15 cellular contexts compared by ENCODE assay signal in genomic region chr2:43831438-43832294, GRCh38. TPM values are rescaled to one million over a fixed set of nuclear protein-coding genes. Genes with fewer than 3 reads are reported as not detected.
A peak's percentile ranks its signal among the peaks of the same experiment; 100 is the strongest.
DNase-seq lines count a peak whose midpoint lies in the region; ATAC-seq and TF ChIP-seq lines count a peak whose summit lies in the region.
"Had no signal": no experiment of that assay in that cellular context is flagged by ENCODE, and none has a peak within 500 bp of the region (broad histone marks: within the 10 kb centered on the region; RNA-seq: fewer than 3 reads in every experiment).

No MANE protein-coding gene starts in this region.

- 34% methylated on average over 38 of the region's 56 CpGs for WGBS in SK-N-SH (ENCODE audit: low lambda C conversion rate)
- whole genome bisulfite sequencing in iPS DF 6.9 (ENCODE audit: insufficient coverage, insufficient read length), result no CpG with 5 or more reads among the region's 56 CpGs

- H3K9me3 ChIP-seq in SK-N-SH (no peaks in the 10 kb centered on the region), iPS DF 6.9 (ENCODE audit: control insufficient read depth, insufficient read depth, low read length) (no peaks in the 10 kb centered on the region)
- H3K9me3 ChIP-seq: adrenal gland, gastroesophageal sphincter had no signal

- H3K9me2 ChIP-seq in SK-N-SH, result no peaks in the 10 kb centered on the region

- no peaks in the 10 kb centered on the region for H3K4me1 Mint-ChIP-seq in progenitor cell of endocrine pancreas (ENCODE audit: low read depth)

- H3K4me3 ChIP-seq in SK-N-SH (ENCODE audit: low read depth in 2 of 2, low read length in 1 of 2), result peak overlapping the region; percentile 33 to 35; a peak in 2 of 4 replicates
- peak overlapping the region; percentile 25; the same call in 1 of the 2 replicates for H3K4me3 ChIP-seq in iPS DF 6.9 (ENCODE audit: low read length)

- H3K4me1 ChIP-seq in SK-N-SH (ENCODE audit: control insufficient read depth in 1 of 2, insufficient read depth in 2 of 2, low read depth in 1 of 2, low read length in 1 of 2) (peaks cover 0 to 10% of the 10 kb centered on the region in 2 experiments; a peak in 1 of 4 replicates), iPS DF 6.9 (ENCODE audit: control insufficient read depth, insufficient read depth, low read length) (no peaks in the 10 kb centered on the region)

- no peak overlapping the region for H3K4me3 Mint-ChIP-seq in progenitor cell of endocrine pancreas (ENCODE audit: low read depth)

- no peaks in the 10 kb centered on the region for H4K20me1 ChIP-seq in SK-N-SH (ENCODE audit: insufficient read depth)

- TF ChIP-seq RAD21 in SK-N-SH (IDR thresholded peaks at IDR 0.05; ENCODE audit: low read length), result no peak

- no peak for TF ChIP-seq CTCF in SK-N-SH (IDR thresholded peaks at IDR 0.05)
- no peak for TF ChIP-seq CTCF in progenitor cell of endocrine pancreas (IDR thresholded peaks at IDR 0.05; ENCODE audit: unreplicated experiment)

- H3K27me3 Mint-ChIP-seq in progenitor cell of endocrine pancreas, result peaks cover 6% of the 10 kb centered on the region

- TF ChIP-seq EP300 in SK-N-SH (IDR thresholded peaks at IDR 0.05; ENCODE audit: borderline replicate concordance in 1 of 2, low read depth in 1 of 2, low read length in 1 of 2), result no peak

- intact Hi-C loops in sciatic nerve (cut with DNase I), result no loop called here

- H3K27me3 ChIP-seq in SK-N-SH (ENCODE audit: insufficient read depth), result peaks cover 10% of the 10 kb centered on the region; the same call in 1 of the 2 replicates
- H3K27me3 ChIP-seq in iPS DF 6.9 (ENCODE audit: control insufficient read depth, insufficient read depth, low read length), result no peaks in the 10 kb centered on the region; the same call in 1 of the 2 replicates

- POLR2A ChIA-PET in HEK293T (lab: Yijun Ruan, JAX), result no interaction called here
- POLR2A ChIA-PET in SK-N-SH (lab: Yijun Ruan, JAX), result no interaction called here

- no peak overlapping the region for H3K27ac ChIP-seq in SK-N-SH (ENCODE audit: low read depth in 2 of 2, low read length in 1 of 2)
- no peak overlapping the region for H3K27ac ChIP-seq in iPS DF 6.9 (ENCODE audit: low read length)
- H3K27ac ChIP-seq: adrenal gland, gastroesophageal sphincter, RWPE1 had no signal

- no peak overlapping the region for H3K9ac ChIP-seq in SK-N-SH

- H3K9me3 Mint-ChIP-seq in progenitor cell of endocrine pancreas (ENCODE audit: low read depth), result no peaks in the 10 kb centered on the region

- H3K4me2 ChIP-seq in SK-N-SH, result peak overlapping the region; percentile 59; the same call in 1 of the 2 replicates

- H2AFZ ChIP-seq in SK-N-SH (ENCODE audit: low read depth), result 0 out of 2 replicates have a peak overlapping the region, but pooled peaks have one; percentile 37

- no peak overlapping the region for H3K27ac Mint-ChIP-seq in progenitor cell of endocrine pancreas

- H3K36me3 ChIP-seq in SK-N-SH (replicated peaks in 1 of 2; ENCODE audit: control insufficient read depth in 1 of 2, insufficient read depth in 2 of 2, low read length in 1 of 2), result no peaks in the 10 kb centered on the region
- no peaks in the 10 kb centered on the region for H3K36me3 ChIP-seq in iPS DF 6.9 (ENCODE audit: control insufficient read depth, insufficient read depth, low read length)
- H3K36me3 ChIP-seq: adrenal gland, gastroesophageal sphincter had no signal

- ATAC-seq in sciatic nerve, result peak; percentile 30
- ATAC-seq in HG02759 (IDR thresholded peaks at IDR 0.05; ENCODE audit: unreplicated experiment), result no peak
- ATAC-seq: gastroesophageal sphincter had no signal

- no peaks in the 10 kb centered on the region for H3K36me3 Mint-ChIP-seq in progenitor cell of endocrine pancreas (ENCODE audit: insufficient read depth)

- CTCF ChIA-PET in HEK293T (lab: Yijun Ruan, JAX) (interaction anchor here (0.6 kb wide), 1 partner anchor 255 kb away, joined by 6 read pairs; no protein-coding TSS in a partner anchor), SK-N-SH (lab: Yijun Ruan, JAX) (interaction anchor here (0.7 kb wide), 1 partner anchor 199 kb away, joined by 3 read pairs; no protein-coding TSS in a partner anchor)

- no peaks in the 10 kb centered on the region for H3K79me2 ChIP-seq in SK-N-SH (ENCODE audit: insufficient read depth)

- DNase-seq in HEK293T (ENCODE audit: extremely low spot score), result peak; percentile 19
- DNase-seq in SK-N-SH, result peak; percentile 77
- DNase-seq in iPS DF 6.9 (ENCODE audit: low read depth, low spot score), result no peak
- no peak for DNase-seq in sciatic nerve (ENCODE audit: low spot score)
- DNase-seq in progenitor cell of endocrine pancreas (ENCODE audit: low spot score, unreplicated experiment), result no peak
- no peak for DNase-seq in 8988T
- no peak for DNase-seq in NCI-H2081 treated with DMSO at 0.1 percent for 48 hours (lab: John Stamatoyannopoulos, UW)
- DNase-seq: activated CD4-positive, alpha-beta T cell treated with anti-CD3 and anti-CD28 coated beads for 48 hours; stimulated activated CD8-positive, alpha-beta memory T cell treated with anti-CD3 and anti-CD28 coated beads, Interleukin-4, amount 100 ng/mL, for 48 hours had no signal

- no peaks in the 10 kb centered on the region for H3F3A ChIP-seq in SK-N-SH (replicated peaks; ENCODE audit: insufficient read depth)

TF ChIP-seq in HEK293T, 16 proteins besides CTCF, POLR2A, EP300 and RAD21:
- TF ChIP-seq L3MBTL2 (conservative IDR thresholded peaks at IDR 0.05), result 0 out of 2 replicates have a peak, but pooled peaks have one; percentile 25
- TF ChIP-seq CTBP1 (IDR thresholded peaks at IDR 0.05; ENCODE audit: borderline replicate concordance), result no peak

TF ChIP-seq in SK-N-SH, 30 proteins besides CTCF, POLR2A, EP300 and RAD21:
- TF ChIP-seq, protein P1, sequence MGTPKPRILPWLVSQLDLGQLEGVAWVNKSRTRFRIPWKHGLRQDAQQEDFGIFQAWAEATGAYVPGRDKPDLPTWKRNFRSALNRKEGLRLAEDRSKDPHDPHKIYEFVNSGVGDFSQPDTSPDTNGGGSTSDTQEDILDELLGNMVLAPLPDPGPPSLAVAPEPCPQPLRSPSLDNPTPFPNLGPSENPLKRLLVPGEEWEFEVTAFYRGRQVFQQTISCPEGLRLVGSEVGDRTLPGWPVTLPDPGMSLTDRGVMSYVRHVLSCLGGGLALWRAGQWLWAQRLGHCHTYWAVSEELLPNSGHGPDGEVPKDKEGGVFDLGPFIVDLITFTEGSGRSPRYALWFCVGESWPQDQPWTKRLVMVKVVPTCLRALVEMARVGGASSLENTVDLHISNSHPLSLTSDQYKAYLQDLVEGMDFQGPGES (IDR thresholded peaks at IDR 0.05; ENCODE audit: low read depth, low read length), result no peak
- TF ChIP-seq NRF1 (IDR thresholded peaks at IDR 0.05; ENCODE audit: low read depth, low read length) (no peak), NFIC (IDR thresholded peaks at IDR 0.05; ENCODE audit: borderline replicate concordance) (no peak), JUND (IDR thresholded peaks at IDR 0.05) (no peak), GABPA (IDR thresholded peaks at IDR 0.05; ENCODE audit: low read depth) (no peak), TCF12 (IDR thresholded peaks at IDR 0.05) (no peak), TAF1 (IDR thresholded peaks at IDR 0.05; ENCODE audit: borderline replicate concordance, low read depth, low read length) (no peak), REST (IDR thresholded peaks at IDR 0.05; ENCODE audit: low read depth, low read length) (no peak), MEF2A (IDR thresholded peaks at IDR 0.05; ENCODE audit: borderline replicate concordance, low read depth) (no peak)
- TF ChIP-seq, protein P2, sequence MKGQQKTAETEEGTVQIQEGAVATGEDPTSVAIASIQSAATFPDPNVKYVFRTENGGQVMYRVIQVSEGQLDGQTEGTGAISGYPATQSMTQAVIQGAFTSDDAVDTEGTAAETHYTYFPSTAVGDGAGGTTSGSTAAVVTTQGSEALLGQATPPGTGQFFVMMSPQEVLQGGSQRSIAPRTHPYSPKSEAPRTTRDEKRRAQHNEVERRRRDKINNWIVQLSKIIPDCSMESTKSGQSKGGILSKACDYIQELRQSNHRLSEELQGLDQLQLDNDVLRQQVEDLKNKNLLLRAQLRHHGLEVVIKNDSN (IDR thresholded peaks at IDR 0.05; ENCODE audit: borderline replicate concordance, low read depth), result no peak
TF ChIP-seq in SK-N-SH: peak in this region for 0.

RNA-seq across cellular contexts. Expression of gene ABCG5, which starts 7.0 kb away (rescaled TPM):
- polyA plus RNA-seq in SK-N-SH (2012; rRNA removed), result not detected in 2 replicates
- not detected in 2 replicates for polyA plus RNA-seq in SK-N-SH (2012; cell fraction: cytosol; rRNA removed)
- polyA plus RNA-seq in SK-N-SH (2012; cell fraction: nucleus; rRNA removed), result not detected in 2 replicates
- not detected for total RNA-seq in sciatic nerve
- not detected in 2 replicates for total RNA-seq in progenitor cell of endocrine pancreas
- total RNA-seq: gastroesophageal sphincter, LHCN-M2, omental fat pad had no signal

RNA-seq across cellular contexts. Expression of gene ABCG8, which starts 7.1 kb away (rescaled TPM):
- not detected in 2 replicates for polyA plus RNA-seq in SK-N-SH (2012; rRNA removed)
- not detected in 2 replicates for polyA plus RNA-seq in SK-N-SH (2012; cell fraction: cytosol; rRNA removed)
- not detected in 2 replicates for polyA plus RNA-seq in SK-N-SH (2012; cell fraction: nucleus; rRNA removed)
- not detected for total RNA-seq in sciatic nerve
- total RNA-seq in progenitor cell of endocrine pancreas, result not detected in 2 replicates
- total RNA-seq: LHCN-M2 had no signal

RNA-seq across cellular contexts. Expression of gene DYNC2LI1, which starts 57.8 kb away (rescaled TPM):
- polyA plus RNA-seq in SK-N-SH (2012; rRNA removed), result 20.4 and 26.6 TPM in 2 replicates
- polyA plus RNA-seq in SK-N-SH (2012; cell fraction: cytosol; rRNA removed), result 31.3 and 44.6 TPM in 2 replicates
- polyA plus RNA-seq in SK-N-SH (2012; cell fraction: nucleus; rRNA removed), result 20.7 and 36.7 TPM in 2 replicates
- 28.3 TPM for total RNA-seq in sciatic nerve
- 29.2 and 30.1 TPM in 2 replicates for total RNA-seq in progenitor cell of endocrine pancreas

Comparison
In these comparisons a context has a peak if more than half of its experiments do, and no peak if none do; other contexts are left out.
1. DNase-seq: peak in HEK293T (single experiment) and SK-N-SH (single experiment); none in iPS DF 6.9 (single experiment), sciatic nerve (single experiment), progenitor cell of endocrine pancreas (single experiment), 8988T (single experiment) and NCI-H2081 treated with DMSO at 0.1 percent for 48 hours (single experiment).